12 cellular contexts compared by ENCODE assay signal in genomic region chr1:21552715-21553114, GRCh38. TPM values are rescaled to one million over a fixed set of nuclear protein-coding genes. Genes with fewer than 3 reads are reported as not detected.
DNase-seq lines count a peak whose midpoint lies in the region; ATAC-seq and TF ChIP-seq lines count a peak whose summit lies in the region.
"Had no signal": no experiment of that assay in that cellular context is flagged by ENCODE, and none has a peak within 500 bp of the region (broad histone marks: within the 10 kb centered on the region; RNA-seq: fewer than 3 reads in every experiment).

No MANE protein-coding gene starts in this region.

- no peak for TF ChIP-seq CTCF in AG04450 (IDR thresholded peaks at IDR 0.05; ENCODE audit: low read depth, low read length)
- no peak for TF ChIP-seq CTCF in right atrium auricular region (IDR thresholded peaks at IDR 0.05)

- no peak overlapping the region for H3K4me3 Mint-ChIP-seq in activated CD4-positive, alpha-beta T cell treated with anti-CD3 and anti-CD28 coated beads, Interleukin-2, amount 10 ng/mL, durations not matched to agents 7 days and 5 days
- H3K4me3 Mint-ChIP-seq: stimulated activated memory B cell treated with anti-CD40 and anti-IgM and Interleukin-4, amounts not matched to agents 10 μg/mL and 1 μg/mL and 100 μg/mL, for 72 hours had no signal

- POLR2A ChIA-PET in AG04450 (lab: Yijun Ruan, JAX): interaction anchor here (0.8 to 1.4 kb wide), 3 partner anchors 15 to 101 kb away, joined by 3 to 6 read pairs (median 3); no protein-coding TSS in a partner anchor
- POLR2A ChIA-PET in activated CD4-positive, alpha-beta T cell treated with anti-CD3 and anti-CD28 coated beads, Interleukin-2, amount 10 ng/mL, durations not matched to agents 7 days and 5 days (lab: Charles Lee): no interaction called here

- H3K4me1 ChIP-seq in right atrium auricular region: peaks cover 0 to 24% of the 10 kb centered on the region in 2 donors

- no peaks in the 10 kb centered on the region for H3K9me3 Mint-ChIP-seq in activated CD4-positive, alpha-beta T cell treated with anti-CD3 and anti-CD28 coated beads, Interleukin-2, amount 10 ng/mL, durations not matched to agents 7 days and 5 days
- H3K9me3 Mint-ChIP-seq: stimulated activated memory B cell treated with anti-CD40 and anti-IgM and Interleukin-4, amounts not matched to agents 10 μg/mL and 1 μg/mL and 100 μg/mL, for 72 hours had no signal

- no peak overlapping the region for H3K27ac Mint-ChIP-seq in activated CD4-positive, alpha-beta T cell treated with anti-CD3 and anti-CD28 coated beads, Interleukin-2, amount 10 ng/mL, durations not matched to agents 7 days and 5 days
- H3K27ac Mint-ChIP-seq: stimulated activated memory B cell treated with anti-CD40 and anti-IgM and Interleukin-4, amounts not matched to agents 10 μg/mL and 1 μg/mL and 100 μg/mL, for 72 hours had no signal

- CTCF ChIA-PET in AG04450 (lab: Charles Lee): interaction anchor here (1.1 to 1.3 kb wide), 2 partner anchors 17 to 20 kb away, joined by 3 to 4 read pairs; no protein-coding TSS in a partner anchor
- CTCF ChIA-PET in activated CD4-positive, alpha-beta T cell treated with anti-CD3 and anti-CD28 coated beads, Interleukin-2, amount 10 ng/mL, durations not matched to agents 7 days and 5 days (lab: Charles Lee): no interaction called here

- H3K27ac ChIP-seq in AG04450 (ENCODE audit: low read depth, low read length): peak overlapping the region; percentile 86
- H3K27ac ChIP-seq in right atrium auricular region: peak overlapping the region; percentile 54 to 87
- H3K27ac ChIP-seq in substantia nigra (ENCODE audit: low read depth, low read length, poor library complexity, severe bottlenecking): no peak overlapping the region
- H3K27ac ChIP-seq: C4-2B had no signal

- H3K4me3 ChIP-seq in AG04450 (ENCODE audit: low read depth, low read length): no peak overlapping the region
- H3K4me3 ChIP-seq in right atrium auricular region: no peak overlapping the region

- H3K4me1 Mint-ChIP-seq in activated CD4-positive, alpha-beta T cell treated with anti-CD3 and anti-CD28 coated beads, Interleukin-2, amount 10 ng/mL, durations not matched to agents 7 days and 5 days: no peaks in the 10 kb centered on the region

- H3K9me3 ChIP-seq in AG04450 (ENCODE audit: control insufficient read depth, insufficient read depth, low read length) (no peaks in the 10 kb centered on the region; the same call in 1 of the 2 replicates), right atrium auricular region (no peaks in the 10 kb centered on the region)

- H3K27me3 Mint-ChIP-seq in activated CD4-positive, alpha-beta T cell treated with anti-CD3 and anti-CD28 coated beads, Interleukin-2, amount 10 ng/mL, durations not matched to agents 7 days and 5 days: peaks cover 26% of the 10 kb centered on the region

- peak; percentile 71 for DNase-seq in AG04450 (ENCODE audit: low read depth, low spot score)
- peak; percentile 91 for DNase-seq in HS-5 (ENCODE audit: low read depth)
- DNase-seq in astrocyte of the hippocampus (ENCODE audit: low read depth, low spot score): peak; percentile 92
- DNase-seq in right atrium auricular region (ENCODE audit: low spot score): no peak
- no peak for DNase-seq in substantia nigra (lab: John Stamatoyannopoulos, UW)
- no peak for DNase-seq in activated CD4-positive, alpha-beta T cell treated with anti-CD3 and anti-CD28 coated beads, Interleukin-2, amount 10 ng/mL, durations not matched to agents 7 days and 5 days
- no peak for DNase-seq in KG1 (lab: John Stamatoyannopoulos, UW)
- DNase-seq: NCI-H1092 treated with DMSO at 0.1 percent for 48 hours; stimulated activated CD4-positive, alpha-beta T cell treated with anti-CD3 and anti-CD28 coated beads, Interleukin-12 subunit alpha, Interleukin-12 subunit beta, amount 100 ng/mL, for 4 hours had no signal

- no peak for ATAC-seq in GM21367 (IDR thresholded peaks at IDR 0.05; ENCODE audit: unreplicated experiment)
- ATAC-seq: stimulated activated memory B cell treated with anti-CD40 and anti-IgM and Interleukin-4, amounts not matched to agents 10 μg/mL and 1 μg/mL and 100 μg/mL, for 72 hours had no signal

- H3K27me3 ChIP-seq in AG04450 (ENCODE audit: control insufficient read depth, insufficient read depth, low read length) (peaks cover under 1% of the 10 kb centered on the region), right atrium auricular region (no peaks in the 10 kb centered on the region)

- no peaks in the 10 kb centered on the region for H3K36me3 ChIP-seq in right atrium auricular region

- H3K36me3 Mint-ChIP-seq in activated CD4-positive, alpha-beta T cell treated with anti-CD3 and anti-CD28 coated beads, Interleukin-2, amount 10 ng/mL, durations not matched to agents 7 days and 5 days (ENCODE audit: low read depth): no peaks in the 10 kb centered on the region

RNA-seq across cellular contexts. Expression of gene ALPL, which starts 43.5 kb away (rescaled TPM):
- 1.8 and 3.0 TPM in 2 replicates for polyA plus RNA-seq in AG04450 (2011; rRNA removed)
- polyA minus RNA-seq in AG04450 (2011; rRNA and poly(A)+ RNA removed): 1.3 and 2.2 TPM in 2 replicates
- total RNA-seq in right atrium auricular region: 10 to 100 TPM; 16.2 to 50.3 TPM
- total RNA-seq in activated CD4-positive, alpha-beta T cell treated with anti-CD3 and anti-CD28 coated beads, Interleukin-2, amount 10 ng/mL, durations not matched to agents 7 days and 5 days: not detected

Comparison
In these comparisons a context has a peak if more than half of its experiments do, and no peak if none do; other contexts are left out.
1. DNase-seq: peak in AG04450 (single experiment), HS-5 (single experiment) and astrocyte of the hippocampus (single experiment); none in right atrium auricular region (single experiment), substantia nigra (0 of 49), activated CD4-positive, alpha-beta T cell treated with anti-CD3 and anti-CD28 coated beads, Interleukin-2, amount 10 ng/mL, durations not matched to agents 7 days and 5 days (single experiment) and KG1 (single experiment).
2. RNA of gene ALPL, which starts 43.5 kb away (total RNA-seq): 16.2 to 50.3 TPM in right atrium auricular region; not detected in activated CD4-positive, alpha-beta T cell treated with anti-CD3 and anti-CD28 coated beads, Interleukin-2, amount 10 ng/mL, durations not matched to agents 7 days and 5 days; every median in the first group is over 10 times any median in the second.